24 cellular contexts compared by ENCODE assay signal in genomic region chr7:138472292-138473079, GRCh38. TPM values are rescaled to one million over a fixed set of nuclear protein-coding genes. Genes with fewer than 3 reads are reported as not detected.
DNase-seq lines count a peak whose midpoint lies in the region; ATAC-seq and TF ChIP-seq lines count a peak whose summit lies in the region.
"Had no signal": no experiment of that assay in that cellular context is flagged by ENCODE, and none has a peak within 500 bp of the region (broad histone marks: within the 10 kb centered on the region; RNA-seq: fewer than 3 reads in every experiment).

No MANE protein-coding gene starts in this region.

- no CpG with 5 or more reads among the region's 7 CpGs for WGBS in trophoblast cell (ENCODE audit: extremely low coverage, insufficient coverage, insufficient read length)

- H3K4me3 Mint-ChIP-seq in activated naive CD8-positive, alpha-beta T cell treated with anti-CD3 and anti-CD28 coated beads for 36 hours, result peak overlapping the region; percentile 20
- H3K4me3 Mint-ChIP-seq in activated naive CD8-positive, alpha-beta T cell treated with anti-CD3 and anti-CD28 coated beads, Interleukin-2, amount 50 U/mL, for 24 hours, result no peak overlapping the region
- H3K4me3 Mint-ChIP-seq in T-helper 17 cell (no peak overlapping the region), endothelial cell (ENCODE audit: unreplicated experiment) (peak overlapping the region; percentile 10), CD14-positive monocyte (no peak overlapping the region)

- peaks cover 42% of the 10 kb centered on the region for H3K4me1 Mint-ChIP-seq in activated naive CD8-positive, alpha-beta T cell treated with anti-CD3 and anti-CD28 coated beads for 36 hours
- H3K4me1 Mint-ChIP-seq in activated naive CD8-positive, alpha-beta T cell treated with anti-CD3 and anti-CD28 coated beads, Interleukin-2, amount 50 U/mL, for 24 hours, result peaks cover 45% of the 10 kb centered on the region
- peaks cover 35% of the 10 kb centered on the region for H3K4me1 Mint-ChIP-seq in T-helper 17 cell
- peaks cover 32% of the 10 kb centered on the region for H3K4me1 Mint-ChIP-seq in endothelial cell (ENCODE audit: unreplicated experiment)
- H3K4me1 Mint-ChIP-seq in CD14-positive monocyte, result peaks cover 34% of the 10 kb centered on the region

- H4K12ac ChIP-seq in trophoblast cell (ENCODE audit: low read depth, low read length), result no peak overlapping the region

- H3K9ac ChIP-seq in trophoblast cell (ENCODE audit: low read length), result no peak overlapping the region

- H3K14ac ChIP-seq in trophoblast cell (ENCODE audit: low read length), result no peak overlapping the region

- H3K4me3 ChIP-seq in trophoblast cell (ENCODE audit: low read depth, low read length), result no peak overlapping the region

- peaks cover 22% of the 10 kb centered on the region for H3K79me2 ChIP-seq in trophoblast cell (ENCODE audit: control insufficient read depth, insufficient read depth, low read length, poor library complexity)

- H3K27me3 ChIP-seq in trophoblast cell (ENCODE audit: insufficient read depth, low read length), result no peaks in the 10 kb centered on the region
- H3K27me3 ChIP-seq: BE2C had no signal

- H3K27ac ChIP-seq in trophoblast cell (ENCODE audit: low read depth, low read length), result no peak overlapping the region
- H3K27ac ChIP-seq: RWPE1 had no signal

- peak overlapping the region; percentile 99 for H3K4ac ChIP-seq in trophoblast cell (ENCODE audit: low read depth, low read length)

- no peak for ATAC-seq in activated naive CD8-positive, alpha-beta T cell treated with anti-CD3 and anti-CD28 coated beads, Interleukin-2, amount 50 U/mL, for 24 hours
- ATAC-seq in T-helper 17 cell, result no peak
- ATAC-seq in activated naive CD4-positive, alpha-beta T cell treated with anti-CD3 and anti-CD28 coated beads, Interleukin-2, amount 50 U/mL, for 72 hours, result no peak
- ATAC-seq: HCT116 had no signal

- no peak overlapping the region for H2BK120ac ChIP-seq in trophoblast cell (ENCODE audit: insufficient read depth, low read length, poor library complexity)

- H4K91ac ChIP-seq in trophoblast cell (ENCODE audit: low read depth, low read length), result no peak overlapping the region

- no peak overlapping the region for H2AK5ac ChIP-seq in trophoblast cell (ENCODE audit: low read length)

- H3K36me3 Mint-ChIP-seq in activated naive CD8-positive, alpha-beta T cell treated with anti-CD3 and anti-CD28 coated beads for 36 hours, result peaks cover 4% of the 10 kb centered on the region
- H3K36me3 Mint-ChIP-seq in activated naive CD8-positive, alpha-beta T cell treated with anti-CD3 and anti-CD28 coated beads, Interleukin-2, amount 50 U/mL, for 24 hours (ENCODE audit: low read depth), result peaks cover 7% of the 10 kb centered on the region
- H3K36me3 Mint-ChIP-seq in T-helper 17 cell (ENCODE audit: low read depth), result peaks cover 3% of the 10 kb centered on the region
- H3K36me3 Mint-ChIP-seq in endothelial cell (ENCODE audit: low read depth, unreplicated experiment), result peaks cover 16% of the 10 kb centered on the region
- peaks cover 9% of the 10 kb centered on the region in 2 donors for H3K36me3 Mint-ChIP-seq in CD14-positive monocyte
- H3K36me3 Mint-ChIP-seq in activated naive CD4-positive, alpha-beta T cell treated with anti-CD3 and anti-CD28 coated beads, Interleukin-2, amount 50 U/mL, for 72 hours, result no peaks in the 10 kb centered on the region

- DNase-seq in activated naive CD8-positive, alpha-beta T cell treated with anti-CD3 and anti-CD28 coated beads for 36 hours, result no peak
- DNase-seq in activated naive CD8-positive, alpha-beta T cell treated with anti-CD3 and anti-CD28 coated beads, Interleukin-2, amount 50 U/mL, for 24 hours, result no peak
- DNase-seq in T-helper 17 cell (no peak), endothelial cell (ENCODE audit: low spot score) (no peak), trophoblast cell (no peak), CD14-positive monocyte (ENCODE audit: low spot score) (no peak), SIG-M5 (lab: John Stamatoyannopoulos, UW) (no peak)
- no peak for DNase-seq in activated naive CD4-positive, alpha-beta T cell treated with anti-CD3 and anti-CD28 coated beads, Interleukin-2, amount 50 U/mL, for 72 hours (ENCODE audit: low spot score in 2 of 2)
- DNase-seq: BE2C, DMS153, DND-41, GOT3, Kasumi-1, NCI-H1092 treated with DMSO at 0.1 percent for 48 hours, NCI-H1436, NCI-H187, NCI-H2081 treated with DMSO at 0.1 percent for 48 hours, NCI-H2171, NCI-H226, NCI-H510A, NCI-H69, SHP77 had no signal

- peaks cover 4 to 6% of the 10 kb centered on the region in 2 experiments for H3K36me3 ChIP-seq in trophoblast cell (ENCODE audit: control insufficient read depth in 1 of 2, insufficient read depth in 2 of 2, low read length in 2 of 2)

- no peak overlapping the region for H2BK12ac ChIP-seq in trophoblast cell (ENCODE audit: low read length)

- H3K4me2 ChIP-seq in trophoblast cell (ENCODE audit: low read length), result no peak overlapping the region

- no peak for TF ChIP-seq CTCF in endothelial cell (IDR thresholded peaks at IDR 0.05; ENCODE audit: unreplicated experiment)
- TF ChIP-seq CTCF in CD14-positive monocyte (IDR thresholded peaks at IDR 0.05), result no peak

- H4K8ac ChIP-seq in trophoblast cell (ENCODE audit: low read depth, low read length), result no peak overlapping the region

- H2BK5ac ChIP-seq in trophoblast cell (ENCODE audit: low read depth, low read length, poor library complexity), result no peak overlapping the region

- H3K18ac ChIP-seq in trophoblast cell (ENCODE audit: low read length), result no peak overlapping the region

- H3K23ac ChIP-seq in trophoblast cell (ENCODE audit: low read length), result no peak overlapping the region

- no peak overlapping the region for H3K27ac Mint-ChIP-seq in activated naive CD8-positive, alpha-beta T cell treated with anti-CD3 and anti-CD28 coated beads for 36 hours
- H3K27ac Mint-ChIP-seq in activated naive CD8-positive, alpha-beta T cell treated with anti-CD3 and anti-CD28 coated beads, Interleukin-2, amount 50 U/mL, for 24 hours, result no peak overlapping the region
- H3K27ac Mint-ChIP-seq in T-helper 17 cell, result peak overlapping the region; percentile 51
- peak overlapping the region; percentile 32 for H3K27ac Mint-ChIP-seq in endothelial cell (ENCODE audit: unreplicated experiment)
- H3K27ac Mint-ChIP-seq in CD14-positive monocyte, result peak overlapping the region in 2 of 7 donors; percentile 6 to 26
- no peak overlapping the region for H3K27ac Mint-ChIP-seq in activated naive CD4-positive, alpha-beta T cell treated with anti-CD3 and anti-CD28 coated beads, Interleukin-2, amount 50 U/mL, for 72 hours

- H3K9me3 ChIP-seq in T-helper 17 cell (ENCODE audit: control insufficient read depth, low read length, poor library complexity, severe bottlenecking) (no peaks in the 10 kb centered on the region), trophoblast cell (ENCODE audit: insufficient read depth, low read depth, low read length) (no peaks in the 10 kb centered on the region)
- H3K9me3 ChIP-seq: BE2C had no signal

- no peak overlapping the region for H2AFZ ChIP-seq in trophoblast cell (ENCODE audit: insufficient read depth, low read length, poor library complexity)

- no peaks in the 10 kb centered on the region for H3K9me3 Mint-ChIP-seq in activated naive CD8-positive, alpha-beta T cell treated with anti-CD3 and anti-CD28 coated beads for 36 hours
- H3K9me3 Mint-ChIP-seq in activated naive CD8-positive, alpha-beta T cell treated with anti-CD3 and anti-CD28 coated beads, Interleukin-2, amount 50 U/mL, for 24 hours, result no peaks in the 10 kb centered on the region
- H3K9me3 Mint-ChIP-seq in endothelial cell (ENCODE audit: unreplicated experiment), result no peaks in the 10 kb centered on the region
- peaks cover 0 to 2% (median 0%) of the 10 kb centered on the region in 7 donors for H3K9me3 Mint-ChIP-seq in CD14-positive monocyte
- no peaks in the 10 kb centered on the region for H3K9me3 Mint-ChIP-seq in activated naive CD4-positive, alpha-beta T cell treated with anti-CD3 and anti-CD28 coated beads, Interleukin-2, amount 50 U/mL, for 72 hours

- H3K4me1 ChIP-seq in trophoblast cell (ENCODE audit: control insufficient read depth in 1 of 2, insufficient read depth in 2 of 2, low read length in 2 of 2), result peaks cover 2 to 11% of the 10 kb centered on the region in 2 experiments
- H3K4me1 ChIP-seq: BE2C had no signal

- no peaks in the 10 kb centered on the region for H3K27me3 Mint-ChIP-seq in activated naive CD8-positive, alpha-beta T cell treated with anti-CD3 and anti-CD28 coated beads for 36 hours
- H3K27me3 Mint-ChIP-seq in activated naive CD8-positive, alpha-beta T cell treated with anti-CD3 and anti-CD28 coated beads, Interleukin-2, amount 50 U/mL, for 24 hours, result no peaks in the 10 kb centered on the region
- H3K27me3 Mint-ChIP-seq in T-helper 17 cell (no peaks in the 10 kb centered on the region), endothelial cell (ENCODE audit: unreplicated experiment) (peaks cover 2% of the 10 kb centered on the region), CD14-positive monocyte (ENCODE audit: low read depth in 3 of 3) (peaks cover 0 to 2% (median 0%) of the 10 kb centered on the region in 3 donors)

- intact Hi-C loops in CD14-positive monocyte (cut with micrococcal nuclease), result no loop called here

- no peaks in the 10 kb centered on the region for H3K79me1 ChIP-seq in trophoblast cell (ENCODE audit: low read length)

RNA-seq across cellular contexts. Expression of gene TRIM24, which starts 12.4 kb away (rescaled TPM):
- 10 to 100 TPM; 15.5 to 17.9 TPM for total RNA-seq in activated naive CD8-positive, alpha-beta T cell treated with anti-CD3 and anti-CD28 coated beads for 36 hours
- total RNA-seq in T-helper 17 cell (10 to 100 TPM; 14.3 to 16.6 TPM), endothelial cell (ENCODE audit: unreplicated experiment) (104 TPM)
- 111 and 117 TPM in 2 replicates for polyA plus RNA-seq in trophoblast cell (2013)
- polyA plus RNA-seq in CD14-positive monocyte, result 1 to 10 TPM; 3.5 to 6.0 TPM
- total RNA-seq in activated naive CD4-positive, alpha-beta T cell treated with anti-CD3 and anti-CD28 coated beads, Interleukin-2, amount 50 U/mL, for 72 hours, result 10 to 100 TPM; 14.3 to 15.4 TPM

Comparison
In these comparisons a context has a peak if more than half of its experiments do, and no peak if none do; other contexts are left out.
1. H3K4me3 Mint-ChIP-seq: peak in activated naive CD8-positive, alpha-beta T cell treated with anti-CD3 and anti-CD28 coated beads for 36 hours (single experiment) and endothelial cell (single experiment); none in activated naive CD8-positive, alpha-beta T cell treated with anti-CD3 and anti-CD28 coated beads, Interleukin-2, amount 50 U/mL, for 24 hours (single experiment), T-helper 17 cell (single experiment) and CD14-positive monocyte (0 of 2).
2. H3K27ac Mint-ChIP-seq: peak in T-helper 17 cell (single experiment) and endothelial cell (single experiment); none in activated naive CD8-positive, alpha-beta T cell treated with anti-CD3 and anti-CD28 coated beads for 36 hours (single experiment), activated naive CD8-positive, alpha-beta T cell treated with anti-CD3 and anti-CD28 coated beads, Interleukin-2, amount 50 U/mL, for 24 hours (single experiment) and activated naive CD4-positive, alpha-beta T cell treated with anti-CD3 and anti-CD28 coated beads, Interleukin-2, amount 50 U/mL, for 72 hours (0 of 2).